23 cellular contexts compared by ENCODE assay signal in the genomic region with DNA sequence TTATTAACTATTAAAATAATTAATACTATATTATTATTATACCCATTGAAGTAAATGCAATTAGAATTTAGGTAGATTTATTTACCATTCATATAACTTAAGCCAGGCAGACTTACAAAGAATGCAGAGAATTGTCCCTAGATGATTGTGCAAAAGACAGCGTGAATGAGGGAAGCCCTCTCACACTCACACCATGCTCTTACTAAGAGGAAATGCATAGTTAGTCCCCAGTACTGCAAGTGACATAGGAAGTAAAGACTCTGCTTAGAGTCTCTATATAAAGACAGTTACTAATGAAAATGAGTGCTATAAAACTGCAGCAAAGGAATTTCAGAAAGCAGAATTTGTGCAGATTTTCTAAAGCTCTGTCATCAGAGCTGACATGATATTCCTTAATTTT.
"Had no signal": no experiment of that assay in that cellular context is flagged by ENCODE, and none has a peak within 500 bp of the region (broad histone marks: within the 10 kb centered on the region; RNA-seq: fewer than 3 reads in every experiment).

No MANE protein-coding gene starts in this region.

- H3K4me1 ChIP-seq: breast epithelium, left lung, lower lobe of right lung, parathyroid adenoma, right atrium auricular region, stomach, suprapubic skin, tibial artery, upper lobe of right lung had no signal

- H3K27me3 ChIP-seq: breast epithelium, left lung, neural progenitor cell, right atrium auricular region, stomach, suprapubic skin, tibial artery, upper lobe of right lung had no signal

- H3K4me3 ChIP-seq: breast epithelium, left lung, lower lobe of right lung, neural progenitor cell, right atrium auricular region, smooth muscle cell, stomach, suprapubic skin, tibial artery, upper lobe of right lung had no signal

- H3K27ac ChIP-seq: breast epithelium, left lung, lower lobe of right lung, neural progenitor cell, parathyroid adenoma, right atrium auricular region, stomach, suprapubic skin, tibial artery, upper lobe of right lung had no signal

- H3K9ac ChIP-seq: neural progenitor cell, parathyroid adenoma had no signal

- H3K9me3 ChIP-seq: breast epithelium, left lung, lower lobe of right lung, right atrium auricular region, stomach, suprapubic skin, tibial artery, upper lobe of right lung had no signal

- H3K36me3 ChIP-seq: breast epithelium, left lung, lower lobe of right lung, neural progenitor cell, right atrium auricular region, stomach, suprapubic skin, tibial artery, upper lobe of right lung had no signal

- DNase-seq: activated CD4-positive, alpha-beta T cell treated with anti-CD3 and anti-CD28 coated beads, Interleukin-2, amount 50 U/mL, for 1 hour; activated CD8-positive, alpha-beta T cell treated with anti-CD3 and anti-CD28 coated beads for 36 hours; activated T-cell treated with anti-CD3 and anti-CD28 coated beads, Interleukin-2, amount 50 U/mL, for 48 hours; central memory CD4-positive, alpha-beta T cell; effector CD8-positive, alpha-beta T cell; left lung; lower lobe of right lung; mesenchymal stem cell; natural killer cell; occipital lobe; stimulated activated CD4-positive, alpha-beta T cell treated with anti-CD3 and anti-CD28 coated beads, Interleukin-15, amount 100 ng/mL, for 24 hours; stimulated activated CD4-positive, alpha-beta T cell treated with anti-CD3 and anti-CD28 coated beads, Interleukin-2, amount 100 ng/mL, for 24 hours; stimulated activated naive B cell treated with anti-CD40 and anti-IgM and Interleukin-4, amounts not matched to agents 10 μg/mL and 1 μg/mL and 100 μg/mL, for 72 hours; stomach; T1000; tibial artery; upper lobe of right lung had no signal
